In the genomic region with DNA sequence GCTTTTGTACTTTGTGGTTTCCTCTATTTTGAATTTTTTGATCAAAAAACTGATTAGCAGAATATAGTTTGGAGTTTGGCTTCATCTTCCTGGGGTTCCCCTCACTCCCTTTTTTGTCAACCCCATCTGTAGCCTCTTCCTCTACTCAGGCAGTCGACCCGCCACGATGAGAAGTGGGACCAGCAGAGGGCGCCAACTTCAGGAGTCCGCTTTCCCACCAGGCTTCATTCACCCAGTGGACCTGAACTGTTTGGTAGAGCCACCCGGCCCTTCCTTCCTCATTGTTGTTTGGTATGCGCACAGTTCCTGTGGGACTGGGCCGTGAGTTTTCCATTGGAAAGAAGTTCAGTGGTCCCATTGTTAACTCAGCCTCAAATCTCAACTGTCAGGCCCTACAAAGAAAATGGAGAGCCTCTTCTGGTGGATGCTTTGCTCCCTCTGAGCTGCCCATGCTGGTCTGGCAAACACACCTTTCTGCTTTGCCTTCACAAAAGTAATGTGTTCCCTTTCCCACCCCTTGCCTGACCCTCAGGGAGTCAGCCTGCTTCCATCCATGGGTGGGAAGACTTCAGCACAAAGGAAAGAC, we compare ENCODE assay signal across 1 cellular context.
TF ChIP-seq lines count a peak whose summit lies in the region.

No MANE protein-coding gene starts in this region.

TF ChIP-seq in HepG2, 621 proteins besides CTCF, POLR2A, EP300 and RAD21 (continued from another document):
- TF ChIP-seq, protein P1, sequence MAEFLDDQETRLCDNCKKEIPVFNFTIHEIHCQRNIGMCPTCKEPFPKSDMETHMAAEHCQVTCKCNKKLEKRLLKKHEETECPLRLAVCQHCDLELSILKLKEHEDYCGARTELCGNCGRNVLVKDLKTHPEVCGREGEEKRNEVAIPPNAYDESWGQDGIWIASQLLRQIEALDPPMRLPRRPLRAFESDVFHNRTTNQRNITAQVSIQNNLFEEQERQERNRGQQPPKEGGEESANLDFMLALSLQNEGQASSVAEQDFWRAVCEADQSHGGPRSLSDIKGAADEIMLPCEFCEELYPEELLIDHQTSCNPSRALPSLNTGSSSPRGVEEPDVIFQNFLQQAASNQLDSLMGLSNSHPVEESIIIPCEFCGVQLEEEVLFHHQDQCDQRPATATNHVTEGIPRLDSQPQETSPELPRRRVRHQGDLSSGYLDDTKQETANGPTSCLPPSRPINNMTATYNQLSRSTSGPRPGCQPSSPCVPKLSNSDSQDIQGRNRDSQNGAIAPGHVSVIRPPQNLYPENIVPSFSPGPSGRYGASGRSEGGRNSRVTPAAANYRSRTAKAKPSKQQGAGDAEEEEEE (CRISPR knock-in tag; IDR thresholded peaks at IDR 0.05; ENCODE audit: borderline replicate concordance): no peak
- TF ChIP-seq, protein P2, sequence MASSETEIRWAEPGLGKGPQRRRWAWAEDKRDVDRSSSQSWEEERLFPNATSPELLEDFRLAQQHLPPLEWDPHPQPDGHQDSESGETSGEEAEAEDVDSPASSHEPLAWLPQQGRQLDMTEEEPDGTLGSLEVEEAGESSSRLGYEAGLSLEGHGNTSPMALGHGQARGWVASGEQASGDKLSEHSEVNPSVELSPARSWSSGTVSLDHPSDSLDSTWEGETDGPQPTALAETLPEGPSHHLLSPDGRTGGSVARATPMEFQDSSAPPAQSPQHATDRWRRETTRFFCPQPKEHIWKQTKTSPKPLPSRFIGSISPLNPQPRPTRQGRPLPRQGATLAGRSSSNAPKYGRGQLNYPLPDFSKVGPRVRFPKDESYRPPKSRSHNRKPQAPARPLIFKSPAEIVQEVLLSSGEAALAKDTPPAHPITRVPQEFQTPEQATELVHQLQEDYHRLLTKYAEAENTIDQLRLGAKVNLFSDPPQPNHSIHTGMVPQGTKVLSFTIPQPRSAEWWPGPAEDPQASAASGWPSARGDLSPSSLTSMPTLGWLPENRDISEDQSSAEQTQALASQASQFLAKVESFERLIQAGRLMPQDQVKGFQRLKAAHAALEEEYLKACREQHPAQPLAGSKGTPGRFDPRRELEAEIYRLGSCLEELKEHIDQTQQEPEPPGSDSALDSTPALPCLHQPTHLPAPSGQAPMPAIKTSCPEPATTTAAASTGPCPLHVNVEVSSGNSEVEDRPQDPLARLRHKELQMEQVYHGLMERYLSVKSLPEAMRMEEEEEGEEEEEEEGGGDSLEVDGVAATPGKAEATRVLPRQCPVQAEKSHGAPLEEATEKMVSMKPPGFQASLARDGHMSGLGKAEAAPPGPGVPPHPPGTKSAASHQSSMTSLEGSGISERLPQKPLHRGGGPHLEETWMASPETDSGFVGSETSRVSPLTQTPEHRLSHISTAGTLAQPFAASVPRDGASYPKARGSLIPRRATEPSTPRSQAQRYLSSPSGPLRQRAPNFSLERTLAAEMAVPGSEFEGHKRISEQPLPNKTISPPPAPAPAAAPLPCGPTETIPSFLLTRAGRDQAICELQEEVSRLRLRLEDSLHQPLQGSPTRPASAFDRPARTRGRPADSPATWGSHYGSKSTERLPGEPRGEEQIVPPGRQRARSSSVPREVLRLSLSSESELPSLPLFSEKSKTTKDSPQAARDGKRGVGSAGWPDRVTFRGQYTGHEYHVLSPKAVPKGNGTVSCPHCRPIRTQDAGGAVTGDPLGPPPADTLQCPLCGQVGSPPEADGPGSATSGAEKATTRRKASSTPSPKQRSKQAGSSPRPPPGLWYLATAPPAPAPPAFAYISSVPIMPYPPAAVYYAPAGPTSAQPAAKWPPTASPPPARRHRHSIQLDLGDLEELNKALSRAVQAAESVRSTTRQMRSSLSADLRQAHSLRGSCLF (CRISPR knock-in tag; IDR thresholded peaks at IDR 0.05; ENCODE audit: borderline replicate concordance): no peak
- TF ChIP-seq, protein P3, sequence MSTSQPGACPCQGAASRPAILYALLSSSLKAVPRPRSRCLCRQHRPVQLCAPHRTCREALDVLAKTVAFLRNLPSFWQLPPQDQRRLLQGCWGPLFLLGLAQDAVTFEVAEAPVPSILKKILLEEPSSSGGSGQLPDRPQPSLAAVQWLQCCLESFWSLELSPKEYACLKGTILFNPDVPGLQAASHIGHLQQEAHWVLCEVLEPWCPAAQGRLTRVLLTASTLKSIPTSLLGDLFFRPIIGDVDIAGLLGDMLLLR (CRISPR knock-in tag; IDR thresholded peaks at IDR 0.05): 0 out of 2 replicates have a peak, but pooled peaks have one; percentile 28
- no peak for TF ChIP-seq AHR (CRISPR knock-in tag; IDR thresholded peaks at IDR 0.05)
- no peak for TF ChIP-seq ZNF496 (CRISPR knock-in tag; IDR thresholded peaks at IDR 0.05; ENCODE audit: insufficient replicate concordance)
- no peak for TF ChIP-seq HCFC1 (IDR thresholded peaks at IDR 0.05; ENCODE audit: low read depth, low read length)
- TF ChIP-seq MXD4 (CRISPR knock-in tag; IDR thresholded peaks at IDR 0.05): no peak
- TF ChIP-seq ZNF83 (CRISPR knock-in tag; IDR thresholded peaks at IDR 0.05; ENCODE audit: borderline replicate concordance): no peak
- TF ChIP-seq ZBTB38 (CRISPR knock-in tag; IDR thresholded peaks at IDR 0.05): peak; percentile 45; the same call in 1 of the 2 replicates
- no peak for TF ChIP-seq HOXD1 (CRISPR knock-in tag; IDR thresholded peaks at IDR 0.05)
- TF ChIP-seq XRCC5 (optimal IDR thresholded peaks at IDR 0.05; ENCODE audit: low read length): peak; percentile 50
- no peak for TF ChIP-seq NR2F6 (IDR thresholded peaks at IDR 0.05)
- TF ChIP-seq NR2F6 (CRISPR knock-in tag; IDR thresholded peaks at IDR 0.05): no peak
- TF ChIP-seq, protein P4, sequence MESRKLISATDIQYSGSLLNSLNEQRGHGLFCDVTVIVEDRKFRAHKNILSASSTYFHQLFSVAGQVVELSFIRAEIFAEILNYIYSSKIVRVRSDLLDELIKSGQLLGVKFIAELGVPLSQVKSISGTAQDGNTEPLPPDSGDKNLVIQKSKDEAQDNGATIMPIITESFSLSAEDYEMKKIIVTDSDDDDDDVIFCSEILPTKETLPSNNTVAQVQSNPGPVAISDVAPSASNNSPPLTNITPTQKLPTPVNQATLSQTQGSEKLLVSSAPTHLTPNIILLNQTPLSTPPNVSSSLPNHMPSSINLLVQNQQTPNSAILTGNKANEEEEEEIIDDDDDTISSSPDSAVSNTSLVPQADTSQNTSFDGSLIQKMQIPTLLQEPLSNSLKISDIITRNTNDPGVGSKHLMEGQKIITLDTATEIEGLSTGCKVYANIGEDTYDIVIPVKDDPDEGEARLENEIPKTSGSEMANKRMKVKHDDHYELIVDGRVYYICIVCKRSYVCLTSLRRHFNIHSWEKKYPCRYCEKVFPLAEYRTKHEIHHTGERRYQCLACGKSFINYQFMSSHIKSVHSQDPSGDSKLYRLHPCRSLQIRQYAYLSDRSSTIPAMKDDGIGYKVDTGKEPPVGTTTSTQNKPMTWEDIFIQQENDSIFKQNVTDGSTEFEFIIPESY (CRISPR knock-in tag; IDR thresholded peaks at IDR 0.05): peak; percentile 99
- TF ChIP-seq TEAD3 (CRISPR knock-in tag; optimal IDR thresholded peaks at IDR 0.05; ENCODE audit: borderline replicate concordance): peak; percentile 25
TF ChIP-seq in HepG2: peak in this region for 8.
